9 cellular contexts compared by ENCODE assay signal in the genomic region with DNA sequence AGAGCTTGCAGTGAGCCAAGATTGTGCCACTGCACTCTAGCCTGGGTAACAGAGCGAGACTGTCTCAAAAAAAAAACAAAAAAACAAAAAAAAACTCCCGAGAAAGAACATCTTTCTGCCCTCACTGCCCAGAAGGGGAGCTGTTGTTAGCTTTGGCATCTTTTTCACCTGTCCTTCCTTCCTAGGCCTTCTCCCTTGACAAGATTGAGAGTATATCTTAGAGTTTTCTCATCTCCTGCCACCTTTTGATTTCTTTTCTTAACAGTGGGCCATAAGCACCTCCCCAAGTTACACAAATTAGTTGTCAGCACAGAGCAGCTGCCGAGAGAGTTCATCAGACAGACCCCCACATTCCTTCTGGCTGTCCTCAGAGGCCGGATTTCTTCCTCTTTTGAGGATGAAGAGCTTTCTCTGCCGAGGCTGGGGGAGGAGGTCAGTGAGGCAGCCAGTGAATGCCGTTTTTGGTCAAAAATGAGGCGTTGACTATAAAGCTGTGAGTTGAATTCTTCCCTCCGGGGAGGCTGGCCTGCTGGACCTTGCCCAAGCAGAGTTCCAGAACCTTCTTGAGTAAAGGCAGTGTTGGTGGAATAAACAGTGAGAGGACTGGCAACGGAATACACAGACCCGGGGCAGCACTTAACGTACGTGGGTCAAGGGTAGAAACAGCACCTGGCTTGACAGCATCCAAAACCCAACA.
DNase-seq lines count a peak whose midpoint lies in the region.
"Had no signal": no experiment of that assay in that cellular context is flagged by ENCODE, and none has a peak within 500 bp of the region (broad histone marks: within the 10 kb centered on the region; RNA-seq: fewer than 3 reads in every experiment).

No MANE protein-coding gene starts in this region.

- H2BK5ac ChIP-seq in neuronal stem cell (ENCODE audit: low read length): no peak overlapping the region

- no peak overlapping the region for H3K23ac ChIP-seq in neuronal stem cell (ENCODE audit: low read depth, low read length, poor library complexity)

- peak overlapping the region; percentile 42 for H3K27ac ChIP-seq in neuronal stem cell (replicated peaks; ENCODE audit: low read length)

- H3K4me1 ChIP-seq in neuronal stem cell (ENCODE audit: control insufficient read depth in 2 of 2, insufficient read depth in 1 of 2, low read depth in 1 of 2, low read length in 2 of 2): peaks cover 5 to 9% of the 10 kb centered on the region in 2 donors

- peaks cover 0 to 4% of the 10 kb centered on the region in 2 donors for H3K36me3 ChIP-seq in neuronal stem cell (replicated peaks in 1 of 2; ENCODE audit: control insufficient read depth in 2 of 2, insufficient read depth in 2 of 2, low read length in 2 of 2)

- intact Hi-C loops in posterior cingulate gyrus (cut with DNase I): no loop called here

- no peak overlapping the region for H2AK5ac ChIP-seq in neuronal stem cell (ENCODE audit: low read depth, low read length)

- H2BK12ac ChIP-seq in neuronal stem cell (ENCODE audit: low read length): no peak overlapping the region

- H4K91ac ChIP-seq in neuronal stem cell (ENCODE audit: low read depth, low read length, poor library complexity): no peak overlapping the region

- H3K4me3 ChIP-seq in neuronal stem cell (ENCODE audit: low read length in 2 of 2): no peak overlapping the region

- no peak overlapping the region for H3K4me2 ChIP-seq in neuronal stem cell (ENCODE audit: insufficient read depth, low read length, poor library complexity, severe bottlenecking)

- H3K9me3 ChIP-seq in neuronal stem cell (replicated peaks in 1 of 2; ENCODE audit: control insufficient read depth in 2 of 2, insufficient read depth in 1 of 2, low read depth in 1 of 2, low read length in 2 of 2): no peaks in the 10 kb centered on the region

- DNase-seq in AG08396 (ENCODE audit: low spot score): peak; percentile 61
- peak; percentile 71 for DNase-seq in NCI-H510A treated with DMSO at 0.1 percent for 48 hours (lab: John Stamatoyannopoulos, UW)
- DNase-seq in fibroblast of gingiva (ENCODE audit: low read depth): peak; percentile 60
- no peak for DNase-seq in neuronal stem cell (ENCODE audit: low spot score)
- no peak for DNase-seq in posterior cingulate gyrus
- no peak for DNase-seq in CD1c-positive myeloid dendritic cell (ENCODE audit: extremely low spot score)
- no peak for DNase-seq in retina
- no peak for DNase-seq in activated gamma-delta T cell treated with Interleukin-2 at 50 U/mL for 16 hours
- DNase-seq: small intestine had no signal

- no peak overlapping the region for H3K9ac ChIP-seq in neuronal stem cell (ENCODE audit: low read depth, low read length, poor library complexity)

- no peak overlapping the region for H4K8ac ChIP-seq in neuronal stem cell (ENCODE audit: low read depth, low read length)

- peak overlapping the region; percentile 51 for H2AFZ ChIP-seq in neuronal stem cell (ENCODE audit: low read length)

- no peak overlapping the region for H2BK15ac ChIP-seq in neuronal stem cell (ENCODE audit: low read length)

- no CpG with 5 or more reads among the region's 12 CpGs for WGBS in neuronal stem cell (ENCODE audit: extremely low coverage in 2 of 2, insufficient read length in 2 of 2, insufficient replicate concordance in 1 of 2), 2 donors

- H3K18ac ChIP-seq in neuronal stem cell (ENCODE audit: low read length): no peak overlapping the region

- H3K4ac ChIP-seq in neuronal stem cell (ENCODE audit: low read length): no peak overlapping the region

- H3K79me1 ChIP-seq in neuronal stem cell (ENCODE audit: low read depth, low read length): no peaks in the 10 kb centered on the region

- H3K27me3 ChIP-seq in neuronal stem cell (ENCODE audit: control insufficient read depth in 3 of 3, insufficient read depth in 3 of 3, low read depth in 1 of 3, low read length in 3 of 3): no peaks in the 10 kb centered on the region

- H3K14ac ChIP-seq in neuronal stem cell (ENCODE audit: low read length): no peak overlapping the region

- no peak overlapping the region for H2BK120ac ChIP-seq in neuronal stem cell (ENCODE audit: low read depth, low read length)

Comparison
In these comparisons a context has a peak if more than half of its experiments do, and no peak if none do; other contexts are left out.
1. DNase-seq: peak in AG08396 (single experiment), NCI-H510A treated with DMSO at 0.1 percent for 48 hours (single experiment) and fibroblast of gingiva (single experiment); none in neuronal stem cell (single experiment), posterior cingulate gyrus (0 of 10), CD1c-positive myeloid dendritic cell (single experiment), retina (single experiment) and activated gamma-delta T cell treated with Interleukin-2 at 50 U/mL for 16 hours (single experiment).